8 cellular contexts compared by ENCODE assay signal in genomic region chr3:56801597-56802410, GRCh38.
DNase-seq lines count a peak whose midpoint lies in the region; ATAC-seq lines count a peak whose summit lies in the region.

Gene ARHGEF3, minus strand, starts transcription at chr3:56801949. Its CDS starts 151 bp downstream, at chr3:56801798.

- ATAC-seq in GM19023 (IDR thresholded peaks at IDR 0.05; ENCODE audit: unreplicated experiment) (peak; percentile 81), HG03280 (IDR thresholded peaks at IDR 0.05; ENCODE audit: unreplicated experiment) (peak; percentile 89)

- DNase-seq in AML-193 (lab: John Stamatoyannopoulos, UW): peak; percentile 81
- DNase-seq in NCI-H748 treated with DMSO at 0.1 percent for 48 hours (lab: John Stamatoyannopoulos, UW): peak; percentile 52
- peak; percentile 98 for DNase-seq in activated CD8-positive, alpha-beta memory T cell treated with anti-CD3 and anti-CD28 coated beads for 24 hours
- peak; percentile 79 for DNase-seq in effector CD8-positive, alpha-beta T cell (lab: John Stamatoyannopoulos, UW)
- DNase-seq in medulla oblongata (ENCODE audit: extremely low spot score): peak; percentile 93
- DNase-seq in stimulated activated CD8-positive, alpha-beta memory T cell treated with anti-CD3 and anti-CD28 coated beads, Interleukin-12 subunit alpha, Interleukin-12 subunit beta, amount 100 ng/mL, for 24 hours (ENCODE audit: extremely low read depth): peak; percentile 66

Comparison
In these comparisons a context has a peak if more than half of its experiments do, and no peak if none do; other contexts are left out.
1. Peak in every context shown above with its lines: DNase-seq and ATAC-seq.